Comparison of ENCODE assay signal across 9 cellular contexts in the genomic region with DNA sequence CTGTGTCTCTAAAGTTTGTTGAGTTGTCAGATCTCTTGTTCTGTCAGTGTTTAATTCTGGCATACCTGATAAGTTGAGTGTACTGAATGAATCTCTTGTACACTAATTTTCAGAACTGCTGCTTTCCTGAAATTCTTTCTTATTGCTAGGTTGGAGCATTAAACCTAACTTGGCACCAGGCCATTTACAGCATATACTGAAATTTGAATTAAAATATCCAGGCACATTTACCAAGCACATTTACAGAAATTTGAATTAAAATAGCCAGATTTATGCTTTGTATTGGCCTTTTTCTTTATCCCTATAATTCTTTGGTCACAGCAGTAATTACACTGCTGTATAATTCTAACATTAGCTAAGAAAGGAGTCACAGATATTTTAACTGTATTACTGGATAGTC. TPM values are rescaled to one million over a fixed set of nuclear protein-coding genes. Genes with fewer than 3 reads are reported as not detected.
"Had no signal": no experiment of that assay in that cellular context is flagged by ENCODE, and none has a peak within 500 bp of the region (broad histone marks: within the 10 kb centered on the region; RNA-seq: fewer than 3 reads in every experiment).

No MANE protein-coding gene starts in this region.

- H3K4me1 Mint-ChIP-seq: GM23338, H9 had no signal

- FAIRE-seq: H54, HepG2 had no signal

- H3K27ac Mint-ChIP-seq: GM23338, H9, HFFc6, IgD-negative memory B cell had no signal

- H3K9me3 Mint-ChIP-seq: GM23338, H9, HFFc6, IgD-negative memory B cell had no signal

- ATAC-seq: GM23338, HCT116, HepG2 had no signal

- H3K27ac ChIP-seq: HL-60 had no signal

- H3K4me3 Mint-ChIP-seq: GM23338, H9, HFFc6, IgD-negative memory B cell had no signal

- H2AFZ ChIP-seq: GM23338 had no signal

- H3K4me3 ChIP-seq: GM23338 had no signal

- H3K27me3 Mint-ChIP-seq: IgD-negative memory B cell had no signal

- DNase-seq: H9, HFFc6, KG1 had no signal

- H3K4me2 ChIP-seq: GM23338 had no signal

RNA-seq across cellular contexts. Expression of a gene that starts 37.5 kb away (rescaled TPM):
- polyA plus RNA-seq: IgD-negative memory B cell had no signal
